ENCODE assay signal across 25 cellular contexts in genomic region chr22:21069375-21069774, GRCh38. TPM values are rescaled to one million over a fixed set of nuclear protein-coding genes. Genes with fewer than 3 reads are reported as not detected.
"Had no signal": no experiment of that assay in that cellular context is flagged by ENCODE, and none has a peak within 500 bp of the region (broad histone marks: within the 10 kb centered on the region; RNA-seq: fewer than 3 reads in every experiment).

No MANE protein-coding gene starts in this region.

- FAIRE-seq: RCC 7860 had no signal

- H3K27me3 ChIP-seq: MG63, SJSA1 had no signal

- H3K4me1 ChIP-seq: SJSA1 had no signal

- H3K36me3 ChIP-seq: MG63, SJSA1 had no signal

- H3K27ac ChIP-seq: SJSA1, SK-N-MC had no signal

- H3K4me3 ChIP-seq: MG63, SJSA1, SK-N-MC had no signal

- DNase-seq: Karpas-422, KG1, MG63, NCI-H1092, NCI-H1105 treated with DMSO at 0.1 percent for 48 hours, NCI-H1417 treated with DMSO at 0.1 percent for 48 hours, NCI-H146, NCI-H1694 treated with DMSO at 0.1 percent for 48 hours, NCI-H1930, NCI-H2081, NCI-H2107, NCI-H2171 treated with DMSO at 0.1 percent for 48 hours, NCI-H226, NCI-H446, NCI-H510A, NCI-H524 treated with DMSO at 0.1 percent for 48 hours, NCI-H82, Right ventricle myocardium superior, RPMI8226, SIG-M5, SW 1271 had no signal

- H3K9me3 ChIP-seq: MG63 had no signal

RNA-seq across cellular contexts. Expression of gene LRRC74B, which starts 23.6 kb away (rescaled TPM):
- total RNA-seq: HT-29, Right ventricle myocardium superior, SJSA1 had no signal

RNA-seq across cellular contexts. Expression of gene SLC7A4, which starts 37.0 kb away (rescaled TPM):
- total RNA-seq: HT-29, SJSA1 had no signal
